Comparison of ENCODE assay signal across 1 cellular context in the genomic region with DNA sequence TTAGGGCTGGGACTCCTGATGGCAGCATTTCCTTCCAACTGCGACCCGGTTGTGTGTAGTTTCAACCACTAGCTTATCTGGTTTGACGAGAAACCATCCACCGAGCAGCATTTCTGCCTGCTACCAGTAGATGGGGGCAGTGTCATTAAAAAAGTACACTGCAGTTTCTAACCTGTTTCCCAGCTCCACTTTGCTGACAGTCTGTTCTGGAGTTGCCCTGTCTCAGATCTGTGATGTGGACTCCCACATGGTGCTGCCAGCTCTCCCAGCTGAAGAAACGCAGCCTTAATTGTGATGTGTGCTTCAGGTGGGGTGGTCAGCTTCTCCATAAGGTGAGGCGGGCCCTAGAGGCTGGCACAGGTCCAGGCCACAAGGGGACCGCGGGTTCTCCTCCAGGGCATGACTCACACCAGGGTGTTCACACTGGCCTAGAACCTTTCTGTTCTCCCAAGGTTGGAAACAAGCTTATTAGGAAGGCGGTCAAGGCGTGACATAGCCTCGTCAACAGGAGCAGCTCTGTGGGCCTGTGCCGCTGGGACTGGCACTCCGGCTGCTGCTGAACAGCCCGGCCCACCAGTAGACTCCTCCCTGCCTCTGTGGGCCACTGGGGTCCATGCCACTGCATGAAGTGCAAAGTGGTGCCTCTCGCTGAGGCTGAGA.
TF ChIP-seq lines count a peak whose summit lies in the region.

No MANE protein-coding gene starts in this region.

TF ChIP-seq in H1, 55 proteins besides CTCF, POLR2A, EP300 and RAD21:
- TF ChIP-seq SP1 (IDR thresholded peaks at IDR 0.05; ENCODE audit: low read depth, low read length), result peak; percentile 33; the same call in 1 of the 2 replicates
- TF ChIP-seq POU5F1 (IDR thresholded peaks at IDR 0.05; ENCODE audit: low read depth, low read length), result no peak
- TF ChIP-seq RXRA (IDR thresholded peaks at IDR 0.05; ENCODE audit: insufficient read depth, low read depth, low read length), result no peak
- TF ChIP-seq, protein P1, sequence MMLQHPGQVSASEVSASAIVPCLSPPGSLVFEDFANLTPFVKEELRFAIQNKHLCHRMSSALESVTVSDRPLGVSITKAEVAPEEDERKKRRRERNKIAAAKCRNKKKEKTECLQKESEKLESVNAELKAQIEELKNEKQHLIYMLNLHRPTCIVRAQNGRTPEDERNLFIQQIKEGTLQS (IDR thresholded peaks at IDR 0.05; ENCODE audit: insufficient read depth, low read depth, low read length), result 0 out of 2 replicates have a peak, but pooled peaks have one; percentile 13
- TF ChIP-seq SP4 (IDR thresholded peaks at IDR 0.05; ENCODE audit: low read length), result no peak
- 0 out of 4 replicates have a peak, but pooled peaks of 1 of the 2 experiments have one; percentile 49 for TF ChIP-seq SIN3A (conservative IDR thresholded peaks at IDR 0.05 in 1 of 2, IDR thresholded peaks at IDR 0.05 in 1 of 2; ENCODE audit: low read depth in 1 of 2, low read length in 2 of 2)
